31 cellular contexts compared by ENCODE assay signal in the genomic region with DNA sequence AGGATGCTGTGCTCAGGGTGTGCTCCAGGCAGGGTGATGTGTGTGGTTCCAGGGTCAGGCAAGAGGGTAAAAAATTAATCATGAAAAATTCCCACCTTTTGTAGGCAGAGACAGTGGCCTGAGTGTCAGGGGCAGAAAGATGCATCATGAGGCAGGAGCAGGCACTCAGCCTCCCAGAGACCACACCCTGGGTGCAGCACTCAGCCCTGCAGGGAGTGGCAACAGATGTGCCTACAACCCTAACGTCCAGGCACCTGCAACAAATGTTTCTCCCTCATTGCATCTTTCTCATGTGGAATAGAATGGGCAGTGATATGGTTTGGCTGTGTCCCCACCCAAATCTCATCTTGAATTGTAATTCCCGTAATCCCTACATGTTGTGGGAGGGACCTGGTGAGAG. TPM values are rescaled to one million over a fixed set of nuclear protein-coding genes. Genes with fewer than 3 reads are reported as not detected.
"Had no signal": no experiment of that assay in that cellular context is flagged by ENCODE, and none has a peak within 500 bp of the region (broad histone marks: within the 10 kb centered on the region; RNA-seq: fewer than 3 reads in every experiment).

No MANE protein-coding gene starts in this region.

- DNase-seq: hypothalamus; immature natural killer cell; kidney; left ventricle myocardium inferior; mesendoderm; midbrain; nucleus accumbens; pancreas; posterior cingulate gyrus; retina; right cardiac atrium; sigmoid colon; small intestine; spleen; stimulated activated CD4-positive, alpha-beta T cell treated with anti-CD3 and anti-CD28 coated beads, Interleukin-4, amount 100 ng/mL, for 24 hours; stimulated activated naive CD4-positive, alpha-beta T cell; tibial artery; trophoblast cell; upper lobe of right lung had no signal

- H3K4me1 Mint-ChIP-seq: immature natural killer cell; nephron; neural crest cell; stimulated activated effector memory CD8-positive, alpha-beta T cell treated with anti-CD3 and anti-CD28 coated beads, Interleukin-12 subunit alpha, Interleukin-12 subunit beta, amount 100 ng/mL, for 72 hours had no signal

- ATAC-seq: naive thymus-derived CD8-positive, alpha-beta T cell; pancreas; right cardiac atrium; stimulated activated effector memory CD8-positive, alpha-beta T cell treated with anti-CD3 and anti-CD28 coated beads, Interleukin-12 subunit alpha, Interleukin-12 subunit beta, amount 100 ng/mL, for 72 hours; upper lobe of right lung had no signal

- H3K4me1 ChIP-seq: left ventricle myocardium inferior, pancreas, prostate gland, sigmoid colon, suprapubic skin, tibial artery, upper lobe of right lung had no signal

- H3K9me3 ChIP-seq: left ventricle myocardium inferior, pancreas, prostate gland, sigmoid colon, suprapubic skin, thoracic aorta, tibial artery, upper lobe of right lung had no signal

- H3K36me3 Mint-ChIP-seq: immature natural killer cell; stimulated activated effector memory CD8-positive, alpha-beta T cell treated with anti-CD3 and anti-CD28 coated beads, Interleukin-12 subunit alpha, Interleukin-12 subunit beta, amount 100 ng/mL, for 72 hours had no signal

- H3K9me3 Mint-ChIP-seq: stimulated activated effector memory CD8-positive, alpha-beta T cell treated with anti-CD3 and anti-CD28 coated beads, Interleukin-12 subunit alpha, Interleukin-12 subunit beta, amount 100 ng/mL, for 72 hours had no signal

- H3K36me3 ChIP-seq: left ventricle myocardium inferior, pancreas, prostate gland, sigmoid colon, spleen, suprapubic skin, thoracic aorta, tibial artery, upper lobe of right lung had no signal

- H3K4me3 ChIP-seq: left ventricle myocardium inferior, lung, pancreas, prostate gland, sigmoid colon, spleen, suprapubic skin, thoracic aorta, tibial artery, upper lobe of right lung had no signal

- H3K27ac Mint-ChIP-seq: immature natural killer cell; naive thymus-derived CD8-positive, alpha-beta T cell; nephron; stimulated activated effector memory CD8-positive, alpha-beta T cell treated with anti-CD3 and anti-CD28 coated beads, Interleukin-12 subunit alpha, Interleukin-12 subunit beta, amount 100 ng/mL, for 72 hours; stimulated activated naive CD8-positive, alpha-beta T cell treated with anti-CD3 and anti-CD28 coated beads, Interleukin-15, Interleukin-2, amounts not matched to agents 100 ng/mL and 50 ng/mL, for 24 hours had no signal

- H3K4me3 Mint-ChIP-seq: immature natural killer cell; naive thymus-derived CD8-positive, alpha-beta T cell; nephron; neural crest cell; stimulated activated effector memory CD8-positive, alpha-beta T cell treated with anti-CD3 and anti-CD28 coated beads, Interleukin-12 subunit alpha, Interleukin-12 subunit beta, amount 100 ng/mL, for 72 hours; stimulated activated naive CD8-positive, alpha-beta T cell treated with anti-CD3 and anti-CD28 coated beads, Interleukin-15, Interleukin-2, amounts not matched to agents 100 ng/mL and 50 ng/mL, for 24 hours had no signal

RNA-seq across cellular contexts. Expression of a gene that starts 19.6 kb away (rescaled TPM):
- total RNA-seq: neural crest cell, osteoblast had no signal

RNA-seq across cellular contexts. Expression of a gene that starts 46.8 kb away (rescaled TPM):
- total RNA-seq: kidney; left ventricle myocardium inferior; lower leg skin; mucosa of gallbladder; naive thymus-derived CD8-positive, alpha-beta T cell; neural crest cell; osteoblast; pancreas; prostate gland; right cardiac atrium; sigmoid colon; thoracic aorta; upper lobe of right lung had no signal
